In the genomic region with DNA sequence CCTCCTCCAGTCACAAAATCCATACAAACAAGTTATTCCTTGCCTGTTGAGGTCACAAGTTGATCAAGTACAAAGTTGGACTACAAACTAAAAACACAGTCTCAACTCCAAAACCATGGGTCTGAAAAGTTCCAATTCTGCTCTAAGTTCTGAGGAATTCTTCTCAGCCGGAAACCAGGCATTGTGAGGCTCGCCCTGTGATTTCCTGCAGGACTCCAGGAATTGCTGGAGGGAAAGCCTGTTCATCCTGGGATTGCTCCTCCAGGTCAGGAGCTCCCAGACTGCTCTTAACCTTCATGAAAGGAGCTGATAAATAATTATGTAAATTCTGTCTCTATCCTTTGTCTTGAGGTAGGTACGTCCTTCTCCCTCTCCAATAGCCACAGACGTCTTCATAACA, we compare ENCODE assay signal across 17 cellular contexts. TPM values are rescaled to one million over a fixed set of nuclear protein-coding genes. Genes with fewer than 3 reads are reported as not detected.
DNase-seq lines count a peak whose midpoint lies in the region; ATAC-seq, FAIRE-seq and TF ChIP-seq lines count a peak whose summit lies in the region.
"Had no signal": no experiment of that assay in that cellular context is flagged by ENCODE, and none has a peak within 500 bp of the region (broad histone marks: within the 10 kb centered on the region; RNA-seq: fewer than 3 reads in every experiment).

No MANE protein-coding gene starts in this region.

- DNase-seq in endothelial cell of umbilical vein (ENCODE audit: low read depth, low spot score) (peak; percentile 94), lower lobe of right lung (no peak), tibial nerve (ENCODE audit: low spot score in 2 of 2) (no peak), SK-N-DZ (ENCODE audit: low spot score) (no peak), H7 (no peak)
- DNase-seq: activated CD4-positive, alpha-beta T cell treated with anti-CD3 and anti-CD28 coated beads, Interleukin-2, amount 50 U/mL, for 4 hours; effector memory CD4-positive, alpha-beta T cell; foreskin keratinocyte; NCI-H2081; NCI-H526; stimulated activated CD4-positive, alpha-beta T cell treated with anti-CD3 and anti-CD28 coated beads, Interleukin-4, amount 100 ng/mL, for 1 hour; testis had no signal

- BruUV-seq in endothelial cell of umbilical vein (replicated peaks; lab: Mats Ljungman, UMichigan): no TSS peak

- H3K4me2 ChIP-seq in OCI-LY1 (ENCODE audit: low read length) (no peak overlapping the region), endothelial cell of umbilical vein (ENCODE audit: insufficient read depth, low read length) (peak overlapping the region; percentile 73)

- peaks cover 40% of the 10 kb centered on the region; the same call in 1 of the 2 replicates for H3K36me3 ChIP-seq in OCI-LY1 (ENCODE audit: insufficient read depth, low read length)
- H3K36me3 ChIP-seq in endothelial cell of umbilical vein (ENCODE audit: control insufficient read depth in 2 of 2, extremely low read depth in 1 of 2, insufficient read depth in 2 of 2, low read length in 2 of 2): no peaks in the 10 kb centered on the region
- H3K36me3 ChIP-seq in lower lobe of right lung: no peaks in the 10 kb centered on the region
- H3K36me3 ChIP-seq in tibial nerve: no peaks in the 10 kb centered on the region
- no peaks in the 10 kb centered on the region for H3K36me3 ChIP-seq in H7 (replicated peaks; ENCODE audit: control insufficient read depth, insufficient read depth, low read length)

- peak overlapping the region; percentile 3 for H3K27ac ChIP-seq in OCI-LY1 (ENCODE audit: low read depth, low read length, poor library complexity, severe bottlenecking)
- H3K27ac ChIP-seq in endothelial cell of umbilical vein (ENCODE audit: insufficient read depth, low read depth, low read length): peak overlapping the region; percentile 76
- peak overlapping the region; percentile 24 for H3K27ac ChIP-seq in lower lobe of right lung
- peak overlapping the region in 3 of 4 donors; percentile 30 to 67 (median 66) for H3K27ac ChIP-seq in tibial nerve
- H3K27ac ChIP-seq: foreskin keratinocyte had no signal

- H3K27me3 ChIP-seq in OCI-LY1 (ENCODE audit: insufficient read depth, low read length) (no peaks in the 10 kb centered on the region), endothelial cell of umbilical vein (ENCODE audit: control insufficient read depth in 2 of 2, insufficient read depth in 2 of 2, low read length in 2 of 2) (no peaks in the 10 kb centered on the region), lower lobe of right lung (ENCODE audit: low read depth) (no peaks in the 10 kb centered on the region), tibial nerve (no peaks in the 10 kb centered on the region), H7 (ENCODE audit: control insufficient read depth, insufficient read depth, low read length) (no peaks in the 10 kb centered on the region)
- H3K27me3 ChIP-seq: foreskin keratinocyte, testis had no signal

- H3K9ac ChIP-seq in OCI-LY1 (ENCODE audit: low read length) (no peak overlapping the region), endothelial cell of umbilical vein (replicated peaks; ENCODE audit: extremely low read depth, insufficient read depth, low read length) (peak overlapping the region; percentile 63)

- H3K4me1 ChIP-seq in OCI-LY1 (ENCODE audit: insufficient read depth, low read length, severe bottlenecking) (peaks cover 98% of the 10 kb centered on the region), endothelial cell of umbilical vein (ENCODE audit: control insufficient read depth, extremely low read depth, insufficient read depth, low read length) (peaks cover 75% of the 10 kb centered on the region), lower lobe of right lung (peaks cover 65% of the 10 kb centered on the region), tibial nerve (peaks cover 0 to 91% (median 40%) of the 10 kb centered on the region in 4 donors)
- H3K4me1 ChIP-seq: foreskin keratinocyte had no signal

- 59 to 70% methylated on average over 4 of the region's 4 CpGs for WGBS in tibial nerve, 2 donors

- H3K9me1 ChIP-seq in endothelial cell of umbilical vein (replicated peaks; ENCODE audit: control insufficient read depth, extremely low read depth, insufficient read depth, low read length): no peaks in the 10 kb centered on the region

- POLR2A ChIA-PET in endothelial cell of umbilical vein (lab: Charles Lee): interaction anchor here (0.7 to 1.0 kb wide), 2 partner anchors 18 to 46 kb away, joined by 4 read pairs; no protein-coding TSS in a partner anchor

- H3K4me3 ChIP-seq in OCI-LY1 (ENCODE audit: low read depth, low read length, poor library complexity, severe bottlenecking) (no peak overlapping the region), endothelial cell of umbilical vein (replicated peaks in 1 of 3; ENCODE audit: insufficient read depth in 1 of 3, low read depth in 1 of 3, low read length in 3 of 3) (peak overlapping the region in 1 of 3 experiments; percentile 6), lower lobe of right lung (no peak overlapping the region), tibial nerve (no peak overlapping the region), H7 (ENCODE audit: insufficient read depth, low read depth, low read length) (no peak overlapping the region)
- H3K4me3 ChIP-seq: testis had no signal

- FAIRE-seq in endothelial cell of umbilical vein (lab: Jason Lieb, UNC): peak; percentile 93
- FAIRE-seq: bronchial epithelial cell, GM19239 had no signal

- ATAC-seq in lower lobe of right lung: no peak
- no peak for ATAC-seq in GM19035 (IDR thresholded peaks at IDR 0.05; ENCODE audit: unreplicated experiment)
- ATAC-seq: foreskin keratinocyte, sciatic nerve had no signal

- H3K9me2 ChIP-seq in OCI-LY1 (ENCODE audit: low read depth, low read length): no peaks in the 10 kb centered on the region

- TF ChIP-seq CTCF in OCI-LY1 (IDR thresholded peaks at IDR 0.05; ENCODE audit: low read length): no peak
- TF ChIP-seq CTCF in endothelial cell of umbilical vein (IDR thresholded peaks at IDR 0.05; ENCODE audit: extremely low read depth in 1 of 2, insufficient read depth in 1 of 2, low read depth in 1 of 2, low read length in 2 of 2): no peak
- no peak for TF ChIP-seq CTCF in lower lobe of right lung (IDR thresholded peaks at IDR 0.05)
- no peak for TF ChIP-seq CTCF in tibial nerve (IDR thresholded peaks at IDR 0.05)

- peak in 1 of 2 donors; percentile 29 for TF ChIP-seq EP300 in tibial nerve (IDR thresholded peaks at IDR 0.05)

- CTCF ChIA-PET in endothelial cell of umbilical vein (lab: Charles Lee): interaction anchor here (0.8 to 1.3 kb wide), 4 partner anchors 8 to 33 kb away, joined by 4 to 7 read pairs (median 5); partner anchors contain the start of gene TRAM2

- dilution Hi-C loops in endothelial cell of umbilical vein (cut with MboI; ENCODE audit: extremely low pct_ligation_motif_present, low sequenced_read_pairs): no loop called here

- H4K20me1 ChIP-seq in OCI-LY1 (ENCODE audit: insufficient read depth, low read length) (no peaks in the 10 kb centered on the region), endothelial cell of umbilical vein (replicated peaks; ENCODE audit: control insufficient read depth, extremely low read depth, insufficient read depth, low read length) (no peaks in the 10 kb centered on the region)

- H3K9me3 ChIP-seq in OCI-LY1 (ENCODE audit: low read length): no peaks in the 10 kb centered on the region
- no peaks in the 10 kb centered on the region for H3K9me3 ChIP-seq in endothelial cell of umbilical vein (replicated peaks; ENCODE audit: control insufficient read depth, insufficient read depth, low read length)
- no peaks in the 10 kb centered on the region for H3K9me3 ChIP-seq in lower lobe of right lung
- H3K9me3 ChIP-seq in tibial nerve: no peaks in the 10 kb centered on the region
- H3K9me3 ChIP-seq: testis had no signal

- H2AFZ ChIP-seq in OCI-LY1 (ENCODE audit: low read length) (no peak overlapping the region), endothelial cell of umbilical vein (ENCODE audit: low read depth, low read length) (no peak overlapping the region)

- H3K79me2 ChIP-seq in OCI-LY1 (ENCODE audit: insufficient read depth, low read length) (peaks cover 96% of the 10 kb centered on the region), endothelial cell of umbilical vein (ENCODE audit: control insufficient read depth, insufficient read depth, low read length) (peaks cover 97% of the 10 kb centered on the region)

- intact Hi-C loops in endothelial cell of umbilical vein (cut with micrococcal nuclease): loop anchor here (1.0 kb wide), 3 partner anchors 8 to 46 kb away; no protein-coding TSS in a partner anchor
- intact Hi-C loops in lower lobe of right lung (cut with DNase I): no loop called here

- peak; percentile 63 for TF ChIP-seq POLR2A in endothelial cell of umbilical vein (IDR thresholded peaks at IDR 0.05; ENCODE audit: low read depth, low read length)
- TF ChIP-seq POLR2A in tibial nerve (IDR thresholded peaks at IDR 0.05): no peak

- H3F3A ChIP-seq in OCI-LY1 (ENCODE audit: insufficient read depth, low read length): no peaks in the 10 kb centered on the region

TF ChIP-seq in endothelial cell of umbilical vein, 7 proteins besides CTCF, POLR2A, EP300 and RAD21:
- TF ChIP-seq GATA2 (IDR thresholded peaks at IDR 0.05; ENCODE audit: insufficient read depth, insufficient read length, low read depth, low read length) (peak; percentile 30), POLR2AphosphoS5 (IDR thresholded peaks at IDR 0.05; ENCODE audit: insufficient read depth, low read depth, low read length) (peak; percentile 85), MYC (IDR thresholded peaks at IDR 0.05; ENCODE audit: low read depth, low read length) (no peak)

RNA-seq across cellular contexts. Expression of gene TRAM2, which starts 8.5 kb away (rescaled TPM):
- total RNA-seq in endothelial cell of umbilical vein: 85.9 and 98.6 TPM in 2 replicates
- 79.5 and 85.7 TPM in 2 replicates for polyA plus RNA-seq in endothelial cell of umbilical vein
- polyA plus RNA-seq in endothelial cell of umbilical vein (2011; cell fraction: cytosol; rRNA removed): 79.3 and 81.1 TPM in 2 replicates
- polyA plus RNA-seq in endothelial cell of umbilical vein (2011; cell fraction: nucleus; rRNA removed): 129 and 133 TPM in 2 replicates
- polyA plus RNA-seq in endothelial cell of umbilical vein (2012): 35.6 and 64.2 TPM in 2 replicates
- 123 and 155 TPM in 2 replicates for polyA minus RNA-seq in endothelial cell of umbilical vein
- polyA minus RNA-seq in endothelial cell of umbilical vein (2011; cell fraction: cytosol; rRNA and poly(A)+ RNA removed): 11.6 TPM
- polyA minus RNA-seq in endothelial cell of umbilical vein (2011; cell fraction: nucleus; rRNA and poly(A)+ RNA removed): 51.9 and 71.3 TPM in 2 replicates
- 21.9 TPM for total RNA-seq in lower lobe of right lung
- 10 to 100 TPM; 21.3 to 27.5 (median 23.7) TPM for total RNA-seq in tibial nerve
- polyA plus RNA-seq in SK-N-DZ (2014; cell fraction: cytosol; rRNA removed): 3.9 and 4.3 TPM in 2 replicates
- 4.0 and 5.7 TPM in 2 replicates for polyA plus RNA-seq in SK-N-DZ (2014; cell fraction: nucleus; rRNA removed)
- total RNA-seq in H7 (2014; rRNA removed; shearing (Covaris generic)): 8.7 and 9.2 TPM in 2 replicates

Comparison
In these comparisons a context has a peak if more than half of its experiments do, and no peak if none do; other contexts are left out.
1. H3K27ac ChIP-seq: peak in every context shown above with its lines; median percentile 76 in endothelial cell of umbilical vein; 66 in tibial nerve; 24 in lower lobe of right lung; 3 in OCI-LY1.